1 cellular context compared by ENCODE assay signal in genomic region chr20:16069416-16070010, GRCh38.
TF ChIP-seq lines count a peak whose summit lies in the region.

No MANE protein-coding gene starts in this region.

TF ChIP-seq in GM23338, 12 proteins besides CTCF, POLR2A, EP300 and RAD21 (continued from another document):
- TF ChIP-seq REST (IDR thresholded peaks at IDR 0.05; ENCODE audit: unreplicated experiment) = no peak
- TF ChIP-seq ETS1 (IDR thresholded peaks at IDR 0.05) = no peak
- no peak for TF ChIP-seq ZNF114 (CRISPR knock-in tag; IDR thresholded peaks at IDR 0.05)
- TF ChIP-seq JUNB (IDR thresholded peaks at IDR 0.05; ENCODE audit: unreplicated experiment) = no peak
TF ChIP-seq in GM23338: peak in this region for 0.
